8 cellular contexts compared by ENCODE assay signal in genomic region chr2:9191044-9191481, GRCh38. TPM values are rescaled to one million over a fixed set of nuclear protein-coding genes. Genes with fewer than 3 reads are reported as not detected.
DNase-seq lines count a peak whose midpoint lies in the region; ATAC-seq and TF ChIP-seq lines count a peak whose summit lies in the region.

No MANE protein-coding gene starts in this region.

- no peaks in the 10 kb centered on the region for H3K9me3 ChIP-seq in parathyroid adenoma (ENCODE audit: control insufficient read depth, low read length)
- H3K9me3 ChIP-seq in naive thymus-derived CD4-positive, alpha-beta T cell (ENCODE audit: control insufficient read depth in 2 of 3, low read length in 3 of 3) = no peaks in the 10 kb centered on the region
- H3K9me3 ChIP-seq in CD4-positive, alpha-beta memory T cell (ENCODE audit: control insufficient read depth in 1 of 2, low read length in 2 of 2) = no peaks in the 10 kb centered on the region

- no peaks in the 10 kb centered on the region for H3K27me3 ChIP-seq in parathyroid adenoma (ENCODE audit: control insufficient read depth, insufficient read depth, low read length)
- H3K27me3 ChIP-seq in naive thymus-derived CD4-positive, alpha-beta T cell (ENCODE audit: control insufficient read depth in 2 of 2, insufficient read depth in 2 of 2, low read length in 2 of 2) = no peaks in the 10 kb centered on the region
- H3K27me3 ChIP-seq in CD4-positive, alpha-beta memory T cell (ENCODE audit: insufficient read depth, low read length) = no peaks in the 10 kb centered on the region

- H3K4me2 ChIP-seq in parathyroid adenoma (ENCODE audit: low read length) = no peak overlapping the region

- DNase-seq in CD14-positive monocyte (ENCODE audit: low spot score) (no peak), T1000 (lab: John Stamatoyannopoulos, UW) (peak; percentile 30), glutamatergic neuron (peak; percentile 44), DMS114 treated with DMSO at 0.1 percent for 48 hours (lab: John Stamatoyannopoulos, UW; ENCODE audit: unreplicated experiment) (no peak)
- no peak for DNase-seq in naive thymus-derived CD4-positive, alpha-beta T cell
- no peak for DNase-seq in activated CD4-positive, alpha-beta T cell treated with anti-CD3 and anti-CD28 coated beads, Interleukin-2, amount 50 U/mL, for 4 hours
- DNase-seq in CD4-positive, alpha-beta memory T cell = no peak

- POLR2A ChIA-PET in naive thymus-derived CD4-positive, alpha-beta T cell (lab: Charles Lee) = no interaction called here
- POLR2A ChIA-PET in CD4-positive, alpha-beta memory T cell (lab: Charles Lee; ENCODE audit: partially characterized antibody) = no interaction called here

- no peak overlapping the region for H3K4me3 ChIP-seq in parathyroid adenoma (ENCODE audit: low read depth, low read length)
- no peak overlapping the region for H3K4me3 ChIP-seq in naive thymus-derived CD4-positive, alpha-beta T cell (ENCODE audit: low read length)
- no peak overlapping the region for H3K4me3 ChIP-seq in CD4-positive, alpha-beta memory T cell (ENCODE audit: low read length in 2 of 2)

- ATAC-seq in naive thymus-derived CD4-positive, alpha-beta T cell = no peak

- no peak overlapping the region for H3K9ac ChIP-seq in parathyroid adenoma

- H3K9me3 Mint-ChIP-seq in CD14-positive monocyte (peaks cover 0 to 5% (median 0%) of the 10 kb centered on the region in 7 donors), glutamatergic neuron (ENCODE audit: unreplicated experiment) (peaks cover 6% of the 10 kb centered on the region)
- H3K9me3 Mint-ChIP-seq in naive thymus-derived CD4-positive, alpha-beta T cell = peaks cover 0 to 2% (median 0%) of the 10 kb centered on the region in 11 donors
- H3K9me3 Mint-ChIP-seq in CD4-positive, alpha-beta memory T cell = no peaks in the 10 kb centered on the region

- CTCF ChIA-PET in naive thymus-derived CD4-positive, alpha-beta T cell (lab: Charles Lee) = no interaction called here
- CTCF ChIA-PET in CD4-positive, alpha-beta memory T cell (lab: Charles Lee; ENCODE audit: partially characterized antibody) = no interaction called here

- no peaks in the 10 kb centered on the region for H3K79me2 ChIP-seq in parathyroid adenoma

- peaks cover 10% of the 10 kb centered on the region for H3K4me1 ChIP-seq in parathyroid adenoma
- H3K4me1 ChIP-seq in naive thymus-derived CD4-positive, alpha-beta T cell (ENCODE audit: control insufficient read depth in 2 of 2, insufficient read depth in 2 of 2, low read length in 2 of 2) = no peaks in the 10 kb centered on the region
- H3K4me1 ChIP-seq in CD4-positive, alpha-beta memory T cell (ENCODE audit: insufficient read depth, low read length) = no peaks in the 10 kb centered on the region

- H2AFZ ChIP-seq in parathyroid adenoma = peak overlapping the region; percentile 75

- no peaks in the 10 kb centered on the region for H3K36me3 ChIP-seq in parathyroid adenoma (ENCODE audit: control insufficient read depth, insufficient read depth, low read length)
- H3K36me3 ChIP-seq in naive thymus-derived CD4-positive, alpha-beta T cell (ENCODE audit: control insufficient read depth in 2 of 3, insufficient read depth in 3 of 3, low read length in 3 of 3) = no peaks in the 10 kb centered on the region
- H3K36me3 ChIP-seq in CD4-positive, alpha-beta memory T cell (ENCODE audit: insufficient read depth, low read length) = no peaks in the 10 kb centered on the region

- H3K36me3 Mint-ChIP-seq in CD14-positive monocyte (no peaks in the 10 kb centered on the region), glutamatergic neuron (ENCODE audit: unreplicated experiment) (peaks cover 4% of the 10 kb centered on the region)
- no peaks in the 10 kb centered on the region for H3K36me3 Mint-ChIP-seq in naive thymus-derived CD4-positive, alpha-beta T cell
- no peaks in the 10 kb centered on the region for H3K36me3 Mint-ChIP-seq in CD4-positive, alpha-beta memory T cell

- peak overlapping the region in 1 of 2 donors; percentile 35 for H3K4me3 Mint-ChIP-seq in CD14-positive monocyte
- H3K4me3 Mint-ChIP-seq in glutamatergic neuron (ENCODE audit: unreplicated experiment) = no peak overlapping the region
- H3K4me3 Mint-ChIP-seq in naive thymus-derived CD4-positive, alpha-beta T cell = no peak overlapping the region
- no peak overlapping the region for H3K4me3 Mint-ChIP-seq in CD4-positive, alpha-beta memory T cell

- TF ChIP-seq CTCF in CD14-positive monocyte (IDR thresholded peaks at IDR 0.05) = no peak
- TF ChIP-seq CTCF in glutamatergic neuron (IDR thresholded peaks at IDR 0.05; ENCODE audit: partially characterized antibody, unreplicated experiment) = no peak
- TF ChIP-seq CTCF in parathyroid adenoma (IDR thresholded peaks at IDR 0.05) = no peak

- H3K27me3 Mint-ChIP-seq in CD14-positive monocyte (ENCODE audit: low read depth in 3 of 3) (peaks cover 0 to 5% (median under 1%) of the 10 kb centered on the region in 3 donors), glutamatergic neuron (ENCODE audit: unreplicated experiment) (peaks cover 8% of the 10 kb centered on the region)
- H3K27me3 Mint-ChIP-seq in naive thymus-derived CD4-positive, alpha-beta T cell = peaks cover 0 to 6% (median 3%) of the 10 kb centered on the region in 5 donors
- H3K27me3 Mint-ChIP-seq in CD4-positive, alpha-beta memory T cell = peaks cover 0 to 1% of the 10 kb centered on the region in 2 donors

- peak overlapping the region; percentile 66 to 95 (median 90) for H3K27ac Mint-ChIP-seq in CD14-positive monocyte
- H3K27ac Mint-ChIP-seq in glutamatergic neuron (ENCODE audit: unreplicated experiment) = no peak overlapping the region
- H3K27ac Mint-ChIP-seq in naive thymus-derived CD4-positive, alpha-beta T cell = no peak overlapping the region
- H3K27ac Mint-ChIP-seq in CD4-positive, alpha-beta memory T cell = no peak overlapping the region

- H3K27ac ChIP-seq in parathyroid adenoma = peak overlapping the region; percentile 36
- H3K27ac ChIP-seq in naive thymus-derived CD4-positive, alpha-beta T cell (ENCODE audit: low read depth, low read length) = no peak overlapping the region
- H3K27ac ChIP-seq in CD4-positive, alpha-beta memory T cell (ENCODE audit: low read depth, low read length) = no peak overlapping the region

- H3K4me1 Mint-ChIP-seq in CD14-positive monocyte (peaks cover 31% of the 10 kb centered on the region), glutamatergic neuron (ENCODE audit: low read depth, unreplicated experiment) (peaks cover 3% of the 10 kb centered on the region)
- H3K4me1 Mint-ChIP-seq in naive thymus-derived CD4-positive, alpha-beta T cell = no peaks in the 10 kb centered on the region
- no peaks in the 10 kb centered on the region for H3K4me1 Mint-ChIP-seq in CD4-positive, alpha-beta memory T cell

- intact Hi-C loops in CD14-positive monocyte (cut with micrococcal nuclease) = no loop called here
- intact Hi-C loops in naive thymus-derived CD4-positive, alpha-beta T cell (cut with micrococcal nuclease) = no loop called here
- intact Hi-C loops in CD4-positive, alpha-beta memory T cell (cut with micrococcal nuclease) = no loop called here

RNA-seq across cellular contexts. Expression of gene ASAP2, which starts 15.5 kb away (rescaled TPM):
- polyA plus RNA-seq in CD14-positive monocyte = under 1 TPM; 0.08 to 0.20 TPM
- 49.6 TPM for total RNA-seq in glutamatergic neuron (ENCODE audit: unreplicated experiment)
- total RNA-seq in naive thymus-derived CD4-positive, alpha-beta T cell = 1 to 10 TPM in 1 of 5 experiments, under 1 TPM in 2, not detected in 2; 0.10 to 1.2 (median 0.45) TPM
- not detected for polyA plus RNA-seq in naive thymus-derived CD4-positive, alpha-beta T cell
- not detected for total RNA-seq in CD4-positive, alpha-beta memory T cell
- polyA plus RNA-seq in CD4-positive, alpha-beta memory T cell = not detected

Comparison
In these comparisons a context has a peak if more than half of its experiments do, and no peak if none do; other contexts are left out.
1. DNase-seq: peak in T1000 (single experiment) and glutamatergic neuron (single experiment); none in CD14-positive monocyte (single experiment), naive thymus-derived CD4-positive, alpha-beta T cell (0 of 9), activated CD4-positive, alpha-beta T cell treated with anti-CD3 and anti-CD28 coated beads, Interleukin-2, amount 50 U/mL, for 4 hours (0 of 2), CD4-positive, alpha-beta memory T cell (0 of 5) and DMS114 treated with DMSO at 0.1 percent for 48 hours (single experiment).
2. H3K27ac Mint-ChIP-seq: peak in CD14-positive monocyte (7 of 7); none in glutamatergic neuron (single experiment), naive thymus-derived CD4-positive, alpha-beta T cell (0 of 9) and CD4-positive, alpha-beta memory T cell (0 of 7).
3. RNA of gene ASAP2, which starts 15.5 kb away (total RNA-seq): 49.6 TPM in glutamatergic neuron (single experiment); 0.10 to 1.2 TPM in naive thymus-derived CD4-positive, alpha-beta T cell and not detected in CD4-positive, alpha-beta memory T cell; every median in the first group is over 10 times any median in the second.